31 cellular contexts compared by ENCODE assay signal in genomic region chr15:91140561-91140960, GRCh38. TPM values are rescaled to one million over a fixed set of nuclear protein-coding genes. Genes with fewer than 3 reads are reported as not detected.
"Had no signal": no experiment of that assay in that cellular context is flagged by ENCODE, and none has a peak within 500 bp of the region (broad histone marks: within the 10 kb centered on the region; RNA-seq: fewer than 3 reads in every experiment).

No MANE protein-coding gene starts in this region.

- H3K4me1 ChIP-seq: body of pancreas, foreskin keratinocyte, gastrocnemius medialis, heart left ventricle had no signal

- H3K4me3 ChIP-seq: body of pancreas, esophagus muscularis mucosa, gastrocnemius medialis, heart left ventricle, hepatocyte had no signal

- DNase-seq: activated CD4-positive, alpha-beta memory T cell treated with anti-CD3 and anti-CD28 coated beads, Interleukin-2, amount 10 ng/mL, durations not matched to agents 7 days and 5 days; activated CD4-positive, alpha-beta T cell treated with anti-CD3 and anti-CD28 coated beads for 1 hour; activated CD4-positive, alpha-beta T cell treated with anti-CD3 and anti-CD28 coated beads for 4 hours; activated CD4-positive, alpha-beta T cell treated with anti-CD3 and anti-CD28 coated beads, Interleukin-2, amount 10 ng/mL, durations not matched to agents 7 days and 5 days; activated CD4-positive, alpha-beta T cell treated with anti-CD3 and anti-CD28 coated beads, Interleukin-2, amount 50 U/mL, for 4 hours; activated CD8-positive, alpha-beta memory T cell treated with anti-CD3 and anti-CD28 coated beads, Interleukin-2, amount 50 U/mL, for 48 hours; activated gamma-delta T cell; activated naive CD4-positive, alpha-beta T cell; activated naive CD4-positive, alpha-beta T cell treated with anti-CD3 and anti-CD28 coated beads, Interleukin-2, amount 50 U/mL, for 16 hours; activated T-cell treated with anti-CD3 and anti-CD28 coated beads for 4 hours; activated T-cell treated with anti-CD3 and anti-CD28 coated beads, Interleukin-2, amount 50 U/mL, for 24 hours; activated T-cell treated with anti-CD3 and anti-CD28 coated beads, Interleukin-2, amount 50 U/mL, for 72 hours; amniotic stem cell; aorta; body of pancreas; cortex of kidney; dermis blood vessel endothelial cell; effector CD8-positive, alpha-beta T cell; erythroblast; foreskin keratinocyte; gastrocnemius medialis; glutamatergic neuron; heart left ventricle; T-helper 1 cell; T-helper 17 cell; T1000 had no signal

- H3K9me3 ChIP-seq: body of pancreas, gastrocnemius medialis had no signal

- H3K27ac ChIP-seq: esophagus muscularis mucosa, foreskin keratinocyte, gastrocnemius medialis, heart left ventricle, hepatocyte had no signal

- FAIRE-seq: colon had no signal

- H3K27me3 ChIP-seq: body of pancreas, foreskin keratinocyte, gastrocnemius medialis had no signal

- H3K36me3 ChIP-seq: esophagus muscularis mucosa, gastrocnemius medialis, heart left ventricle had no signal

- H3K79me2 ChIP-seq: hepatocyte had no signal

- ATAC-seq: activated T-cell treated with anti-CD3 and anti-CD28 coated beads, Interleukin-2, amount 50 U/mL, for 72 hours; body of pancreas; foreskin keratinocyte; gastrocnemius medialis; heart left ventricle; T-helper 17 cell; WTC11 had no signal

- H3K4me2 ChIP-seq: hepatocyte had no signal

- H2AFZ ChIP-seq: hepatocyte had no signal

RNA-seq across cellular contexts. Expression of gene SV2B, which starts 40.5 kb away (rescaled TPM):
- total RNA-seq: chondrocyte, foreskin keratinocyte had no signal
- polyA plus RNA-seq: aorta, foreskin keratinocyte had no signal
